1 cellular context compared by ENCODE assay signal in the genomic region with DNA sequence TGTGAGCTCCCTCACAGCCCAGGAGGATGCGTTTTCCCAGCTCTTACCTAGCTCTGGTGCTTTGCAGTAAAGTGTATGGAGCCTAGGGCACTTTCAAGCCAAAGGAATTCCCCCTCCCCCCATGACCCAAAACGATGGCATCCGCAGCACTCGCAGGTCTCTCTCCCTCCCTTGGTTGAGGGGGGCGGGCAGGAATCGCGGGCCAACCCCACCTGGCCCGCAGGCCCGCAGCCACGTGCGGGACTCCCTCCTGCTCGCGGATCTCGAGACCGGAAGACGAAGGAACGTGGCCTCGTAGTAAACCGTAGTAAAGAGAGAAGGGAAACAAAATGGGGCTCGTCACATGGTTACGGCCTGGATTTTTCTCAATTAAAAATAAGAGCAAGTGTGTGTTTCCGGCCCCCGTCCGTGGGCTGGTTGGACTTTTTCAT.
TF ChIP-seq lines count a peak whose summit lies in the region.

No MANE protein-coding gene starts in this region.

TF ChIP-seq in HepG2, 621 proteins besides CTCF, POLR2A, EP300 and RAD21 (continued from another document):
- TF ChIP-seq HOMEZ (CRISPR knock-in tag; IDR thresholded peaks at IDR 0.05; ENCODE audit: low read depth) (peak; percentile 74), ZBTB33 (CRISPR knock-in tag; IDR thresholded peaks at IDR 0.05) (peak; percentile 68; the same call in 1 of the 2 replicates), YY1 (IDR thresholded peaks at IDR 0.05; ENCODE audit: insufficient read depth, insufficient replicate concordance, low read depth, low read length) (no peak), ZMYM2 (CRISPR knock-in tag; IDR thresholded peaks at IDR 0.05) (peak; percentile 88), ZNF251 (CRISPR knock-in tag; IDR thresholded peaks at IDR 0.05) (no peak), RBFOX2 (IDR thresholded peaks at IDR 0.05; ENCODE audit: low read depth, low read length) (peak; percentile 40; the same call in 1 of the 2 replicates), HDAC1 (CRISPR knock-in tag; IDR thresholded peaks at IDR 0.05) (no peak; the same call in 1 of the 2 replicates), SP5 (CRISPR knock-in tag; IDR thresholded peaks at IDR 0.05; ENCODE audit: borderline replicate concordance, low read depth) (no peak), AGO2 (optimal IDR thresholded peaks at IDR 0.05; ENCODE audit: low read depth, low read length) (peak; percentile 40), SOX13 (IDR thresholded peaks at IDR 0.05) (no peak), SOX13 (CRISPR knock-in tag; conservative IDR thresholded peaks at IDR 0.05 in 1 of 2, IDR thresholded peaks at IDR 0.05 in 1 of 2) (no peak), POGZ (CRISPR knock-in tag; IDR thresholded peaks at IDR 0.05) (peak; percentile 84), MIER3 (CRISPR knock-in tag; IDR thresholded peaks at IDR 0.05; ENCODE audit: borderline replicate concordance) (no peak), SIX4 (CRISPR knock-in tag; IDR thresholded peaks at IDR 0.05) (no peak), NFKBIZ (CRISPR knock-in tag; IDR thresholded peaks at IDR 0.05) (no peak)
- TF ChIP-seq, protein P1, sequence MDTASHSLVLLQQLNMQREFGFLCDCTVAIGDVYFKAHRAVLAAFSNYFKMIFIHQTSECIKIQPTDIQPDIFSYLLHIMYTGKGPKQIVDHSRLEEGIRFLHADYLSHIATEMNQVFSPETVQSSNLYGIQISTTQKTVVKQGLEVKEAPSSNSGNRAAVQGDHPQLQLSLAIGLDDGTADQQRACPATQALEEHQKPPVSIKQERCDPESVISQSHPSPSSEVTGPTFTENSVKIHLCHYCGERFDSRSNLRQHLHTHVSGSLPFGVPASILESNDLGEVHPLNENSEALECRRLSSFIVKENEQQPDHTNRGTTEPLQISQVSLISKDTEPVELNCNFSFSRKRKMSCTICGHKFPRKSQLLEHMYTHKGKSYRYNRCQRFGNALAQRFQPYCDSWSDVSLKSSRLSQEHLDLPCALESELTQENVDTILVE (CRISPR knock-in tag; IDR thresholded peaks at IDR 0.05) = no peak
- TF ChIP-seq, protein P2, sequence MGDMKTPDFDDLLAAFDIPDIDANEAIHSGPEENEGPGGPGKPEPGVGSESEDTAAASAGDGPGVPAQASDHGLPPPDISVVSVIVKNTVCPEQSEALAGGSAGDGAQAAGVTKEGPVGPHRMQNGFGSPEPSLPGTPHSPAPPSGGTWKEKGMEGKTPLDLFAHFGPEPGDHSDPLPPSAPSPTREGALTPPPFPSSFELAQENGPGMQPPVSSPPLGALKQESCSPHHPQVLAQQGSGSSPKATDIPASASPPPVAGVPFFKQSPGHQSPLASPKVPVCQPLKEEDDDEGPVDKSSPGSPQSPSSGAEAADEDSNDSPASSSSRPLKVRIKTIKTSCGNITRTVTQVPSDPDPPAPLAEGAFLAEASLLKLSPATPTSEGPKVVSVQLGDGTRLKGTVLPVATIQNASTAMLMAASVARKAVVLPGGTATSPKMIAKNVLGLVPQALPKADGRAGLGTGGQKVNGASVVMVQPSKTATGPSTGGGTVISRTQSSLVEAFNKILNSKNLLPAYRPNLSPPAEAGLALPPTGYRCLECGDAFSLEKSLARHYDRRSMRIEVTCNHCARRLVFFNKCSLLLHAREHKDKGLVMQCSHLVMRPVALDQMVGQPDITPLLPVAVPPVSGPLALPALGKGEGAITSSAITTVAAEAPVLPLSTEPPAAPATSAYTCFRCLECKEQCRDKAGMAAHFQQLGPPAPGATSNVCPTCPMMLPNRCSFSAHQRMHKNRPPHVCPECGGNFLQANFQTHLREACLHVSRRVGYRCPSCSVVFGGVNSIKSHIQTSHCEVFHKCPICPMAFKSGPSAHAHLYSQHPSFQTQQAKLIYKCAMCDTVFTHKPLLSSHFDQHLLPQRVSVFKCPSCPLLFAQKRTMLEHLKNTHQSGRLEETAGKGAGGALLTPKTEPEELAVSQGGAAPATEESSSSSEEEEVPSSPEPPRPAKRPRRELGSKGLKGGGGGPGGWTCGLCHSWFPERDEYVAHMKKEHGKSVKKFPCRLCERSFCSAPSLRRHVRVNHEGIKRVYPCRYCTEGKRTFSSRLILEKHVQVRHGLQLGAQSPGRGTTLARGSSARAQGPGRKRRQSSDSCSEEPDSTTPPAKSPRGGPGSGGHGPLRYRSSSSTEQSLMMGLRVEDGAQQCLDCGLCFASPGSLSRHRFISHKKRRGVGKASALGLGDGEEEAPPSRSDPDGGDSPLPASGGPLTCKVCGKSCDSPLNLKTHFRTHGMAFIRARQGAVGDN (CRISPR knock-in tag; IDR thresholded peaks at IDR 0.05) = peak; percentile 40; the same call in 1 of the 2 replicates
- TF ChIP-seq, protein P3, sequence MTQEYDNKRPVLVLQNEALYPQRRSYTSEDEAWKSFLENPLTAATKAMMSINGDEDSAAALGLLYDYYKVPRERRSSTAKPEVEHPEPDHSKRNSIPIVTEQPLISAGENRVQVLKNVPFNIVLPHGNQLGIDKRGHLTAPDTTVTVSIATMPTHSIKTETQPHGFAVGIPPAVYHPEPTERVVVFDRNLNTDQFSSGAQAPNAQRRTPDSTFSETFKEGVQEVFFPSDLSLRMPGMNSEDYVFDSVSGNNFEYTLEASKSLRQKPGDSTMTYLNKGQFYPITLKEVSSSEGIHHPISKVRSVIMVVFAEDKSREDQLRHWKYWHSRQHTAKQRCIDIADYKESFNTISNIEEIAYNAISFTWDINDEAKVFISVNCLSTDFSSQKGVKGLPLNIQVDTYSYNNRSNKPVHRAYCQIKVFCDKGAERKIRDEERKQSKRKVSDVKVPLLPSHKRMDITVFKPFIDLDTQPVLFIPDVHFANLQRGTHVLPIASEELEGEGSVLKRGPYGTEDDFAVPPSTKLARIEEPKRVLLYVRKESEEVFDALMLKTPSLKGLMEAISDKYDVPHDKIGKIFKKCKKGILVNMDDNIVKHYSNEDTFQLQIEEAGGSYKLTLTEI (CRISPR knock-in tag; conservative IDR thresholded peaks at IDR 0.05) = no peak
